Comparison of ENCODE assay signal across 8 cellular contexts in genomic region chr6:106444777-106445507, GRCh38.
DNase-seq lines count a peak whose midpoint lies in the region; TF ChIP-seq lines count a peak whose summit lies in the region.

No MANE protein-coding gene starts in this region.

- no peaks in the 10 kb centered on the region for H3K27me3 ChIP-seq in neural cell (ENCODE audit: insufficient read depth, low read depth, low read length)

- H2AFZ ChIP-seq in neural cell (ENCODE audit: low read depth, low read length): no peak overlapping the region

- POLR2A ChIA-PET in HEK293 (lab: Yijun Ruan, JAX): no interaction called here

- TF ChIP-seq EP300 in neural cell (conservative IDR thresholded peaks at IDR 0.05; ENCODE audit: poor library complexity, severe bottlenecking): no peak

- H3K36me3 ChIP-seq in HEK293 (ENCODE audit: control insufficient read depth in 2 of 2, insufficient read depth in 1 of 2, low read length in 2 of 2) (no peaks in the 10 kb centered on the region), neural cell (ENCODE audit: insufficient read depth, low read length) (no peaks in the 10 kb centered on the region)

- peaks cover 6% of the 10 kb centered on the region; the same call in 1 of the 2 replicates for H3K4me1 ChIP-seq in HEK293 (ENCODE audit: control insufficient read depth, insufficient read depth, low read length)

- TF ChIP-seq RAD21 in neural cell (conservative IDR thresholded peaks at IDR 0.05): peak; percentile 76

- no peaks in the 10 kb centered on the region for H4K20me1 ChIP-seq in neural cell (ENCODE audit: insufficient read depth)

- CTCF ChIA-PET in HEK293 (lab: Yijun Ruan, JAX): interaction anchor here (0.5 to 11.5 kb wide), 59 partner anchors 8 to 1013 kb away, joined by 3 to 291 read pairs (median 4); partner anchors contain the start of gene CRYBG1

- no peaks in the 10 kb centered on the region for H3F3A ChIP-seq in neural cell (ENCODE audit: insufficient read depth, low read length, poor library complexity, severe bottlenecking)

- no peak overlapping the region for H3K9ac ChIP-seq in neural cell (ENCODE audit: low read length)

- H3K9me3 ChIP-seq in HEK293 (ENCODE audit: control insufficient read depth, insufficient read depth, low read depth, low read length): no peaks in the 10 kb centered on the region
- H3K9me3 ChIP-seq in neural cell (ENCODE audit: low read length): no peaks in the 10 kb centered on the region

- peak; percentile 16 for DNase-seq in stimulated activated CD4-positive, alpha-beta T cell treated with anti-CD3 and anti-CD28 coated beads, Interleukin-4, amount 100 ng/mL, for 24 hours
- no peak for DNase-seq in stimulated activated CD4-positive, alpha-beta T cell treated with anti-CD3 and anti-CD28 coated beads, Interleukin-2, amount 100 ng/mL, for 24 hours
- DNase-seq in NCI-H1694 (lab: John Stamatoyannopoulos, UW): peak; percentile 66
- DNase-seq in T1000 (lab: John Stamatoyannopoulos, UW): peak; percentile 15
- peak; percentile 72 for DNase-seq in fibroblast of mammary gland (ENCODE audit: low read depth)
- DNase-seq in activated CD8-positive, alpha-beta memory T cell treated with anti-CD3 and anti-CD28 coated beads for 24 hours: no peak

- H3K4me2 ChIP-seq in neural cell (ENCODE audit: low read length): no peak overlapping the region

- TF ChIP-seq CTCF in HEK293 (tag by site-specific recombination; IDR thresholded peaks at IDR 0.05) (peak; percentile 60), fibroblast of mammary gland (conservative IDR thresholded peaks at IDR 0.05; ENCODE audit: control insufficient read depth, insufficient read depth, low read depth, low read length) (peak; percentile 85), neural cell (IDR thresholded peaks at IDR 0.05; ENCODE audit: poor library complexity, severe bottlenecking) (peak; percentile 81)

- no peaks in the 10 kb centered on the region for H3K79me2 ChIP-seq in neural cell (replicated peaks; ENCODE audit: insufficient read depth, low read length)

- no peak overlapping the region for H3K27ac ChIP-seq in HEK293 (ENCODE audit: extremely low read depth, low read depth, low read length)
- no peak overlapping the region for H3K27ac ChIP-seq in neural cell (ENCODE audit: low read length)

- no peaks in the 10 kb centered on the region for H3K9me2 ChIP-seq in neural cell (ENCODE audit: insufficient read depth, low read length)

- no peak overlapping the region for H3K4me3 ChIP-seq in HEK293 (ENCODE audit: low read depth, low read length)
- H3K4me3 ChIP-seq in fibroblast of mammary gland (ENCODE audit: control insufficient read depth, low read depth, low read length): no peak overlapping the region
- no peak overlapping the region for H3K4me3 ChIP-seq in neural cell (ENCODE audit: low read length)

TF ChIP-seq in HEK293, 187 proteins besides CTCF, POLR2A, EP300 and RAD21:
- TF ChIP-seq ZEB2 (tag by site-specific recombination; IDR thresholded peaks at IDR 0.05) (peak; percentile 54; the same call in 1 of the 2 replicates), ZNF2 (tag by site-specific recombination; IDR thresholded peaks at IDR 0.05) (peak; percentile 61; the same call in 1 of the 2 replicates), ZNF654 (tag by site-specific recombination; IDR thresholded peaks at IDR 0.05; ENCODE audit: low read depth) (peak; percentile 88), ZBTB17 (tag by site-specific recombination; IDR thresholded peaks at IDR 0.05) (peak; percentile 37; the same call in 1 of the 2 replicates), ZNF639 (tag by site-specific recombination; IDR thresholded peaks at IDR 0.05) (0 out of 2 replicates have a peak, but pooled peaks have one; percentile 18), ZNF404 (tag by site-specific recombination; IDR thresholded peaks at IDR 0.05) (no peak), ZNF302 (tag by site-specific recombination; IDR thresholded peaks at IDR 0.05; ENCODE audit: low read depth) (no peak)

TF ChIP-seq in neural cell, 6 proteins besides CTCF, POLR2A, EP300 and RAD21:
- TF ChIP-seq SMC3 (conservative IDR thresholded peaks at IDR 0.05; ENCODE audit: poor library complexity): peak; percentile 81
- no peak for TF ChIP-seq REST (IDR thresholded peaks at IDR 0.05; ENCODE audit: borderline replicate concordance)
- no peak for TF ChIP-seq POLR2AphosphoS5 (IDR thresholded peaks at IDR 0.05)
- TF ChIP-seq EZH2 (IDR thresholded peaks at IDR 0.05; ENCODE audit: borderline replicate concordance, insufficient read depth, low read length, poor library complexity, severe bottlenecking): no peak
- no peak for TF ChIP-seq TAF1 (IDR thresholded peaks at IDR 0.05; ENCODE audit: low read depth)

Comparison
In these comparisons a context has a peak if more than half of its experiments do, and no peak if none do; other contexts are left out.
1. DNase-seq: peak in stimulated activated CD4-positive, alpha-beta T cell treated with anti-CD3 and anti-CD28 coated beads, Interleukin-4, amount 100 ng/mL, for 24 hours (single experiment), NCI-H1694 (single experiment), T1000 (single experiment) and fibroblast of mammary gland (single experiment); none in stimulated activated CD4-positive, alpha-beta T cell treated with anti-CD3 and anti-CD28 coated beads, Interleukin-2, amount 100 ng/mL, for 24 hours (0 of 2) and activated CD8-positive, alpha-beta memory T cell treated with anti-CD3 and anti-CD28 coated beads for 24 hours (single experiment).
2. Peak in every context shown above with its lines, with median percentiles within 50 percentile points of each other: CTCF ChIP-seq.